1 cellular context compared by ENCODE assay signal in the genomic region with DNA sequence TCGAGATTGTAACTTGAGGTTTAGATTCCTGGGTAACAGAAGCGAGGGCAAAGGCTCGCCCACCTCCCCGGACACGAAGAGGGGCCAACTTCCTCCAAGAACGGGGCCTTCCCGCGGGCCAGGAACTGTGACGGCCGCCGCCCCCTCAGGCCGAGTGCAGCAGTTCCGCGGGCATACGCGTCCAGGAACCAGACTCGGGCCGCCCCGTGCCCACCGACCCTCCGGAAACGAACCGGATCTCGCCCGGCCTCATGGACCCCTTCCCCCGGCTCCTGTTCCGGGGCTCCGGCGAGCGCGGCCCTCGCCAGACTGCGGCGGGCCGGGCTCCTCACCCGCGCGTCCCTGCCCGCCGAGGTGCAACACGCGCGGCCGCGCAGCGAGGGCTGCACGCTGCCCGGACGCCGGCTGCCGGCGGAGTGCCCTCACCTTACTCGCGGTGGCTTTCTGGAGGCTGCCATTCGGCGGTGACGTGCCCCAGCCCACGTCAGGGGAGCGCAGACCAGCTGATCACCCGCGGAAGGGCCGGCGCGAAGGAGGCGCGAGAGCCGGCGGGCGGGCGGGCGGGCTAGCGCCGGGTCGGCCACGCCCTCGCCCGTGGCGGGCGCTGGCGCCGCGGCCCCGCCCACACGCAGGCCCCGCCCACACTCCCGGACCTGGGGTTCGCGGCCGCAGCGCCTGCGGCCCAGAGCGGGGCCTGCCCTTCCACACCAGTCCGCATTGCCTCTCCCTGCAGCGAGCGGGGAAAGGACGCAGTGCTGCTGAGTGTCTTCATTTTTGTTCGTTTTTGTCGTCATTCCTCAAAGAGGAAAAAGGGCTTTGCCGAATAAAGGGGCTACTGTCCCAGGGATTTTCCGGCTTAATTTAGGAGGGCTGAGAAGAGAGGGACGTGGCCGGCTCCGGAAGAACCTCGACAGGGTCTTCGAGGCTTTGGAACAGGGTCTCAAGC.
TF ChIP-seq lines count a peak whose summit lies in the region.

Gene XPNPEP1, minus strand, starts transcription at position 536 of the 946 bp plus-strand sequence. Its CDS starts 78 bp downstream, at position 458.

TF ChIP-seq in K562, 482 proteins besides CTCF, POLR2A, EP300 and RAD21 (continued from another document and continues in another):
- TF ChIP-seq, protein P1, sequence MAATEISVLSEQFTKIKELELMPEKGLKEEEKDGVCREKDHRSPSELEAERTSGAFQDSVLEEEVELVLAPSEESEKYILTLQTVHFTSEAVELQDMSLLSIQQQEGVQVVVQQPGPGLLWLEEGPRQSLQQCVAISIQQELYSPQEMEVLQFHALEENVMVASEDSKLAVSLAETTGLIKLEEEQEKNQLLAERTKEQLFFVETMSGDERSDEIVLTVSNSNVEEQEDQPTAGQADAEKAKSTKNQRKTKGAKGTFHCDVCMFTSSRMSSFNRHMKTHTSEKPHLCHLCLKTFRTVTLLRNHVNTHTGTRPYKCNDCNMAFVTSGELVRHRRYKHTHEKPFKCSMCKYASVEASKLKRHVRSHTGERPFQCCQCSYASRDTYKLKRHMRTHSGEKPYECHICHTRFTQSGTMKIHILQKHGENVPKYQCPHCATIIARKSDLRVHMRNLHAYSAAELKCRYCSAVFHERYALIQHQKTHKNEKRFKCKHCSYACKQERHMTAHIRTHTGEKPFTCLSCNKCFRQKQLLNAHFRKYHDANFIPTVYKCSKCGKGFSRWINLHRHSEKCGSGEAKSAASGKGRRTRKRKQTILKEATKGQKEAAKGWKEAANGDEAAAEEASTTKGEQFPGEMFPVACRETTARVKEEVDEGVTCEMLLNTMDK (IDR thresholded peaks at IDR 0.05; ENCODE audit: borderline replicate concordance, insufficient read depth, low read depth, low read length, poor library complexity, severe bottlenecking) = no peak
- no peak for TF ChIP-seq ZNF584 (CRISPR knock-in tag; IDR thresholded peaks at IDR 0.05; ENCODE audit: low read depth)
- TF ChIP-seq ZNF511 (CRISPR knock-in tag; IDR thresholded peaks at IDR 0.05) = no peak
- peak; percentile 11 for TF ChIP-seq MEIS2 (IDR thresholded peaks at IDR 0.05; ENCODE audit: partially characterized antibody)
- TF ChIP-seq, protein P2, sequence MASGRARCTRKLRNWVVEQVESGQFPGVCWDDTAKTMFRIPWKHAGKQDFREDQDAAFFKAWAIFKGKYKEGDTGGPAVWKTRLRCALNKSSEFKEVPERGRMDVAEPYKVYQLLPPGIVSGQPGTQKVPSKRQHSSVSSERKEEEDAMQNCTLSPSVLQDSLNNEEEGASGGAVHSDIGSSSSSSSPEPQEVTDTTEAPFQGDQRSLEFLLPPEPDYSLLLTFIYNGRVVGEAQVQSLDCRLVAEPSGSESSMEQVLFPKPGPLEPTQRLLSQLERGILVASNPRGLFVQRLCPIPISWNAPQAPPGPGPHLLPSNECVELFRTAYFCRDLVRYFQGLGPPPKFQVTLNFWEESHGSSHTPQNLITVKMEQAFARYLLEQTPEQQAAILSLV (tag; IDR thresholded peaks at IDR 0.05) = no peak
- no peak for TF ChIP-seq SPI1 (IDR thresholded peaks at IDR 0.05; ENCODE audit: borderline replicate concordance, low read depth, low read length)
- TF ChIP-seq ZNF324 (CRISPR knock-in tag; IDR thresholded peaks at IDR 0.05) = no peak
- TF ChIP-seq ATF1 (CRISPR knock-in tag; IDR thresholded peaks at IDR 0.05) = no peak
- peak; percentile 85 for TF ChIP-seq ATF1 (tag; IDR thresholded peaks at IDR 0.05)
- TF ChIP-seq HDAC3 (IDR thresholded peaks at IDR 0.05; ENCODE audit: borderline replicate concordance, partially characterized antibody) = no peak
- TF ChIP-seq, protein P3, sequence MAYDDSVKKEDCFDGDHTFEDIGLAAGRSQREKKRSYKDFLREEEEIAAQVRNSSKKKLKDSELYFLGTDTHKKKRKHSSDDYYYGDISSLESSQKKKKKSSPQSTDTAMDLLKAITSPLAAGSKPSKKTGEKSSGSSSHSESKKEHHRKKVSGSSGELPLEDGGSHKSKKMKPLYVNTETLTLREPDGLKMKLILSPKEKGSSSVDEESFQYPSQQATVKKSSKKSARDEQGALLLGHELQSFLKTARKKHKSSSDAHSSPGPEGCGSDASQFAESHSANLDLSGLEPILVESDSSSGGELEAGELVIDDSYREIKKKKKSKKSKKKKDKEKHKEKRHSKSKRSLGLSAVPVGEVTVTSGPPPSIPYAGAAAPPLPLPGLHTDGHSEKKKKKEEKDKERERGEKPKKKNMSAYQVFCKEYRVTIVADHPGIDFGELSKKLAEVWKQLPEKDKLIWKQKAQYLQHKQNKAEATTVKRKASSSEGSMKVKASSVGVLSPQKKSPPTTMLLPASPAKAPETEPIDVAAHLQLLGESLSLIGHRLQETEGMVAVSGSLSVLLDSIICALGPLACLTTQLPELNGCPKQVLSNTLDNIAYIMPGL (CRISPR knock-in tag; IDR thresholded peaks at IDR 0.05) = no peak
- peak; percentile 51; the same call in 1 of the 2 replicates for TF ChIP-seq CREB3L1 (IDR thresholded peaks at IDR 0.05; ENCODE audit: borderline replicate concordance, low read depth)
- no peak for TF ChIP-seq TRIM24 (IDR thresholded peaks at IDR 0.05)
- TF ChIP-seq ZNF217 (CRISPR knock-in tag; IDR thresholded peaks at IDR 0.05) = no peak
- no peak for TF ChIP-seq SAFB2 (IDR thresholded peaks at IDR 0.05; ENCODE audit: borderline replicate concordance, low read depth, low read length, severe bottlenecking)
- no peak for TF ChIP-seq HMGN3 (IDR thresholded peaks at IDR 0.05; ENCODE audit: borderline replicate concordance, extremely low read depth, insufficient read length, low read depth, low read length)
- TF ChIP-seq ZBTB17 (CRISPR knock-in tag; IDR thresholded peaks at IDR 0.05) = peak; percentile 16; the same call in 1 of the 2 replicates
- no peak for TF ChIP-seq ZHX1 (conservative IDR thresholded peaks at IDR 0.05; ENCODE audit: low read length)
- TF ChIP-seq HDAC8 (tag; IDR thresholded peaks at IDR 0.05) = no peak
- no peak for TF ChIP-seq KLF6 (CRISPR knock-in tag; IDR thresholded peaks at IDR 0.05; ENCODE audit: borderline replicate concordance)
- no peak for TF ChIP-seq ZNF316 (IDR thresholded peaks at IDR 0.05)
- TF ChIP-seq, protein P4, sequence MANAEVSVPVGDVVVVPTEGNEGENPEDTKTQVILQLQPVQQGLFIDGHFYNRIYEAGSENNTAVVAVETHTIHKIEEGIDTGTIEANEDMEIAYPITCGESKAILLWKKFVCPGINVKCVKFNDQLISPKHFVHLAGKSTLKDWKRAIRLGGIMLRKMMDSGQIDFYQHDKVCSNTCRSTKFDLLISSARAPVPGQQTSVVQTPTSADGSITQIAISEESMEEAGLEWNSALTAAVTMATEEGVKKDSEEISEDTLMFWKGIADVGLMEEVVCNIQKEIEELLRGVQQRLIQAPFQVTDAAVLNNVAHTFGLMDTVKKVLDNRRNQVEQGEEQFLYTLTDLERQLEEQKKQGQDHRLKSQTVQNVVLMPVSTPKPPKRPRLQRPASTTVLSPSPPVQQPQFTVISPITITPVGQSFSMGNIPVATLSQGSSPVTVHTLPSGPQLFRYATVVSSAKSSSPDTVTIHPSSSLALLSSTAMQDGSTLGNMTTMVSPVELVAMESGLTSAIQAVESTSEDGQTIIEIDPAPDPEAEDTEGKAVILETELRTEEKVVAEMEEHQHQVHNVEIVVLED (CRISPR knock-in tag; IDR thresholded peaks at IDR 0.05) = peak; percentile 45
- TF ChIP-seq CBX8 (IDR thresholded peaks at IDR 0.05; ENCODE audit: borderline replicate concordance, extremely low read depth, low read depth, low read length, poor library complexity, severe bottlenecking) = no peak
- TF ChIP-seq POLR2H (tag; IDR thresholded peaks at IDR 0.05; ENCODE audit: low read depth) = peak; percentile 59; the same call in 1 of the 2 replicates
- TF ChIP-seq ZNF518B (CRISPR knock-in tag; IDR thresholded peaks at IDR 0.05) = no peak
- no peak for TF ChIP-seq ARID3B (CRISPR knock-in tag; IDR thresholded peaks at IDR 0.05; ENCODE audit: borderline replicate concordance)
- TF ChIP-seq ETV5 (CRISPR knock-in tag; IDR thresholded peaks at IDR 0.05; ENCODE audit: low read depth) = no peak
- TF ChIP-seq, protein P5, sequence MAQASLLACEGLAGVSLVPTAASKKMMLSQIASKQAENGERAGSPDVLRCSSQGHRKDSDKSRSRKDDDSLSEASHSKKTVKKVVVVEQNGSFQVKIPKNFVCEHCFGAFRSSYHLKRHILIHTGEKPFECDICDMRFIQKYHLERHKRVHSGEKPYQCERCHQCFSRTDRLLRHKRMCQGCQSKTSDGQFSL (CRISPR knock-in tag; IDR thresholded peaks at IDR 0.05) = no peak
- TF ChIP-seq, protein P5 (tag; IDR thresholded peaks at IDR 0.05) = no peak
- TF ChIP-seq RCOR1 (IDR thresholded peaks at IDR 0.05; ENCODE audit: borderline replicate concordance in 1 of 2, low read depth in 2 of 2, low read length in 2 of 2) = no peak
- peak; percentile 94 for TF ChIP-seq KDM5B (IDR thresholded peaks at IDR 0.05; ENCODE audit: insufficient replicate concordance, low read depth, low read length)
- no peak for TF ChIP-seq PKNOX1 (IDR thresholded peaks at IDR 0.05)
- no peak; the same call in 1 of the 2 replicates for TF ChIP-seq CHD2 (IDR thresholded peaks at IDR 0.05; ENCODE audit: low read depth, low read length)
